In the genomic region with DNA sequence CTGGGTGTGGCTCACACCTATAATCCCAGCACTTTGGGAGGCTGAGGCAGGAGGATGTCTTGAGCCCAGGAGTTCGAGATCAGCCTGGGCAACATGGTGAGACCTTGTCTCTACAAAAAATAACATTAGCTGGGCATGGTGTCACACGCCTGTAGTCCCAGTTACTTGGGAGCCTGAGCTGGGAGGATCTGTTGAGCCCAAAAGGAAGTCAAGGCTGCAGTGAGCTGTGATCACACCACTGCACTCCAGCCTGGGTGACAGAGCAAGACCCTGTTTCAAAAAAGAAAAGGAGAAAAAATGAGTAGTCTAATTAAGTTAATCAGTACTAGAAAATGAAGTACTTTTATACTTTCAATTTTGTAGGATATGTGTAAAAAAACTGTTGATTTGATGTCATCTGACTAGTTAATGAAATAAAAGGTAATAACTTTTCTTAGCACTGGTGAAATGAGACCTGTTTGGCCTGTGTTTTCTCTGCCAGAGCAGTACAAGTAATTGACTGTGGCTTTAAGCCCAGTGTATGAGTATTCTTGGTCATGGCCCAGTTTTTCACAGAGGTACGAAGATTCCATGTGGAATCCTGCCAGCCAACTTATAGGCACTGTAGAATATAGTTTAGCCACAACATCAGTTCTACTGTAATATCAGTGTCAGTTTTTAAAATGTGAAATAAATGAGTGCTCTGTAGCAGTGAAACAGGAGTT, we compare ENCODE assay signal across 1 cellular context.
TF ChIP-seq lines count a peak whose summit lies in the region.

No MANE protein-coding gene starts in this region.

TF ChIP-seq in GM23338, 12 proteins besides CTCF, POLR2A, EP300 and RAD21 (continued from another document):
- no peak for TF ChIP-seq EZH2 (IDR thresholded peaks at IDR 0.05; ENCODE audit: low read depth, unreplicated experiment)
